ENCODE assay signal across 7 cellular contexts in genomic region chr19:10431943-10432735, GRCh38. TPM values are rescaled to one million over a fixed set of nuclear protein-coding genes. Genes with fewer than 3 reads are reported as not detected.
DNase-seq lines count a peak whose midpoint lies in the region; ATAC-seq and TF ChIP-seq lines count a peak whose summit lies in the region.

No MANE protein-coding gene starts in this region.

- peak; percentile 40 for DNase-seq in HCEC 1CT
- DNase-seq in T-helper 22 cell (ENCODE audit: low read depth) = peak; percentile 75
- DNase-seq in brain microvascular endothelial cell = no peak
- DNase-seq in left colon = peak; percentile 77 to 83
- DNase-seq in stimulated activated naive CD4-positive, alpha-beta T cell (lab: John Stamatoyannopoulos, UW) = peak; percentile 10 to 58 (median 44)

- in situ Hi-C loops in brain microvascular endothelial cell (cut with HindIII; ENCODE audit: low pct_ligation_motif_present, low sequenced_read_pairs) = no loop called here

- ATAC-seq in left colon (peak; percentile 74), HG02623 (IDR thresholded peaks at IDR 0.05; ENCODE audit: unreplicated experiment) (no peak), GM21717 (IDR thresholded peaks at IDR 0.05; ENCODE audit: unreplicated experiment) (no peak)

- intact Hi-C loops in left colon (cut with DNase I, micrococcal nuclease) = no loop called here

- H3K36me3 ChIP-seq in brain microvascular endothelial cell (replicated peaks) = no peaks in the 10 kb centered on the region

- H3K27ac ChIP-seq in brain microvascular endothelial cell = no peak overlapping the region

- no peak for TF ChIP-seq CTCF in brain microvascular endothelial cell (IDR thresholded peaks at IDR 0.05; ENCODE audit: low read depth, low read length, missing control alignments)

- H3K27me3 ChIP-seq in brain microvascular endothelial cell (replicated peaks) = no peaks in the 10 kb centered on the region

- H3K4me3 ChIP-seq in brain microvascular endothelial cell (ENCODE audit: low read depth, low read length) = peak overlapping the region; percentile 58

RNA-seq across cellular contexts. Expression of gene PDE4A, which starts 11.8 kb away (rescaled TPM):
- 10 to 100 TPM; 13.8 to 14.3 TPM for total RNA-seq in left colon

RNA-seq across cellular contexts. Expression of gene CDC37, which starts 28.8 kb away (rescaled TPM):
- 100 to 1,000 TPM; 129 to 161 TPM for total RNA-seq in left colon

RNA-seq across cellular contexts. Expression of gene TYK2, which starts 51.8 kb away (rescaled TPM):
- 100 to 1,000 TPM in 1 of 2 donors, 10 to 100 TPM in 1; 91.1 to 104 TPM for total RNA-seq in left colon
